1 cellular context compared by ENCODE assay signal in the genomic region with DNA sequence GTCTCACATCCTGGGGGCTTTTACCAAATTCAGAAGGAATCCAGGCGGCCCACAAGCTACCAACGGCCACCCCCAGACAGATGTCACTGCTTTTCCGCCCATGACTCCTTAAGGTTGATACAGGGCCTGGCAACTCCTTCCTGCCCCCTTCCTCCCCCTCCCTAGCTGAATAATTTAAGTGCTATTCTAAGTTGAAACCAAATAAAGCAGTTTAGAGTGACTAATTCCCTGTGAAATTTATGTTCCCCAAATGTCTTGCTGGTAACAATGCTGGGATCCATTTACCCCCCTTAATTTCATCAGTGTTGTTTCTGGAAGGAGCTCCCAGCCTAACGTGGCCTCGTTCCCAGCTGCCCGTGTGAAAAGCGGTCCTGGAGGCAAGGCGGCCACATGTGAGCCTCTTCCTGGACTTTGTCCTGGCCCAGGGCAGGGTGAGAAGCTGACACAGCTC.
TF ChIP-seq lines count a peak whose summit lies in the region.

No MANE protein-coding gene starts in this region.

TF ChIP-seq in HepG2, 621 proteins besides CTCF, POLR2A, EP300 and RAD21:
- TF ChIP-seq HNF4A (CRISPR knock-in tag; IDR thresholded peaks at IDR 0.05) (peak; percentile 22; the same call in 1 of the 2 replicates), SMYD3 (CRISPR knock-in tag; IDR thresholded peaks at IDR 0.05) (no peak), GZF1 (CRISPR knock-in tag; IDR thresholded peaks at IDR 0.05) (no peak)
